In the genomic region with DNA sequence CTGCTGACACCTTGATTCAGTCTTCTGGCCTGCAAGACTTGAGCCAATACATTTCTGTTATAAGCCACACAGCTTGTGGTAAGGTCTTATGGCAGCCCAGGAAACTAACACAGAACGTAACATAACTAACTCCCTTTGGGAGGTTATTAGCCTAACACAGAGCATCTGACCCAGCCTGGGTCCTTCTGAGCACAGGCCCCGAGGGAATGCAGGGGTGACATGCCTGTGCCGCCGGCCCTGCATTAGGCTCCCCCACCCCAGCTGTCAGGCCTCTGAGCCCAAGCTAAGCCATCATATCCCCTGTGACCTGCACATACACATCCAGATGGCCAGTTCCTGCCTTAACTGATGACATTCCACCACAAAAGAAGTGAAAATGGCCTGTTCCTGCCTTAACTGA, we compare ENCODE assay signal across 23 cellular contexts. TPM values are rescaled to one million over a fixed set of nuclear protein-coding genes. Genes with fewer than 3 reads are reported as not detected.
"Had no signal": no experiment of that assay in that cellular context is flagged by ENCODE, and none has a peak within 500 bp of the region (broad histone marks: within the 10 kb centered on the region; RNA-seq: fewer than 3 reads in every experiment).

No MANE protein-coding gene starts in this region.

RNA-seq across cellular contexts. Expression of a gene that starts 16.0 kb away (rescaled TPM):
- total RNA-seq: temporal lobe, vagina had no signal

RNA-seq across cellular contexts. Expression of a gene that starts 40.1 kb away (rescaled TPM):
- total RNA-seq: endothelial cell of umbilical vein, epithelial cell of proximal tubule, esophagus muscularis mucosa, fibroblast of lung, foreskin keratinocyte, gastroesophageal sphincter, heart right ventricle, kidney epithelial cell, left cardiac atrium, left lung, lower leg skin, mammary epithelial cell, mononuclear cell, osteoblast, progenitor cell of endocrine pancreas, right lobe of liver, smooth muscle cell, stomach, subcutaneous adipose tissue, temporal lobe, thyroid gland, ureter, vagina had no signal
- polyA plus RNA-seq: endothelial cell of umbilical vein, fibroblast of lung, foreskin keratinocyte, heart right ventricle, mammary epithelial cell, smooth muscle cell, stomach had no signal
